ENCODE assay signal across 9 cellular contexts in genomic region chr5:42951847-42952411, GRCh38.
DNase-seq lines count a peak whose midpoint lies in the region; ATAC-seq lines count a peak whose summit lies in the region.
"Had no signal": no experiment of that assay in that cellular context is flagged by ENCODE, and none has a peak within 500 bp of the region (broad histone marks: within the 10 kb centered on the region; RNA-seq: fewer than 3 reads in every experiment).

No MANE protein-coding gene starts in this region.

- no peak overlapping the region for H2BK5ac ChIP-seq in mesendoderm (ENCODE audit: low read length)

- no peaks in the 10 kb centered on the region for H3K27me3 ChIP-seq in mesendoderm (ENCODE audit: insufficient read depth, low read length, poor library complexity)

- no peak overlapping the region for H3K4me3 ChIP-seq in mesendoderm (ENCODE audit: low read length)
- H3K4me3 ChIP-seq: K562 had no signal

- H3K9ac ChIP-seq in mesendoderm (ENCODE audit: low read length): no peak overlapping the region

- no peak overlapping the region for H3K4ac ChIP-seq in mesendoderm (ENCODE audit: low read depth, low read length)

- H2BK120ac ChIP-seq in mesendoderm (ENCODE audit: low read depth, low read length): no peak overlapping the region

- H3K4me1 ChIP-seq in mesendoderm (ENCODE audit: control insufficient read depth, low read depth, low read length): no peaks in the 10 kb centered on the region

- no peak overlapping the region for H3K27ac ChIP-seq in mesendoderm (ENCODE audit: low read depth, low read length)

- H3K79me2 ChIP-seq in mesendoderm (ENCODE audit: control insufficient read depth, insufficient read depth, low read length): no peaks in the 10 kb centered on the region

- no peaks in the 10 kb centered on the region for H3K36me3 ChIP-seq in mesendoderm (ENCODE audit: control insufficient read depth, insufficient read depth, low read length)

- no peak overlapping the region for H3K23ac ChIP-seq in mesendoderm (ENCODE audit: low read length)

- peak; percentile 21 for ATAC-seq in GM21529 (IDR thresholded peaks at IDR 0.05; ENCODE audit: unreplicated experiment)
- ATAC-seq: K562 had no signal

- H3K56ac ChIP-seq in mesendoderm (ENCODE audit: low read length): no peak overlapping the region

- no peak overlapping the region for H2BK15ac ChIP-seq in mesendoderm (replicated peaks; ENCODE audit: low read depth)

- H2AK5ac ChIP-seq in mesendoderm (ENCODE audit: low read length): no peak overlapping the region

- H4K5ac ChIP-seq in mesendoderm (ENCODE audit: low read length): no peak overlapping the region

- H3K79me1 ChIP-seq in mesendoderm (ENCODE audit: low read length): no peaks in the 10 kb centered on the region

- peak; percentile 47 for DNase-seq in GM03348 (ENCODE audit: low spot score)
- peak; percentile 5 for DNase-seq in MV-4-11 (lab: John Stamatoyannopoulos, UW)
- peak; percentile 76 to 78 for DNase-seq in activated T-cell treated with anti-CD3 and anti-CD28 coated beads, Interleukin-2, amount 50 U/mL, for 48 hours
- peak; percentile 26 for DNase-seq in globus pallidus (ENCODE audit: low spot score)
- peak; percentile 15 for DNase-seq in stimulated activated CD4-positive, alpha-beta T cell treated with anti-CD3 and anti-CD28 coated beads, Interleukin-2, amount 100 ng/mL, for 4 hours (ENCODE audit: low read depth)
- DNase-seq in SW480 (ENCODE audit: low spot score): no peak
- no peak for DNase-seq in mesendoderm

- WGBS in mesendoderm (ENCODE audit: extremely low coverage, insufficient coverage, low lambda C conversion rate): no CpG with 5 or more reads among the region's 37 CpGs

- H3K18ac ChIP-seq in mesendoderm (ENCODE audit: low read length): no peak overlapping the region

- H4K8ac ChIP-seq in mesendoderm (ENCODE audit: low read depth, low read length): no peak overlapping the region

- no peak overlapping the region for H3K4me2 ChIP-seq in mesendoderm (ENCODE audit: low read length)

Comparison
In these comparisons a context has a peak if more than half of its experiments do, and no peak if none do; other contexts are left out.
1. DNase-seq: peak in GM03348 (single experiment), MV-4-11 (single experiment), activated T-cell treated with anti-CD3 and anti-CD28 coated beads, Interleukin-2, amount 50 U/mL, for 48 hours (2 of 2), globus pallidus (single experiment) and stimulated activated CD4-positive, alpha-beta T cell treated with anti-CD3 and anti-CD28 coated beads, Interleukin-2, amount 100 ng/mL, for 4 hours (single experiment); none in SW480 (single experiment) and mesendoderm (single experiment).